ENCODE assay signal across 8 cellular contexts in genomic region chr12:109713187-109713984, GRCh38. TPM values are rescaled to one million over a fixed set of nuclear protein-coding genes. Genes with fewer than 3 reads are reported as not detected.
DNase-seq lines count a peak whose midpoint lies in the region; ATAC-seq and TF ChIP-seq lines count a peak whose summit lies in the region.

Gene FAM222A (plus strand): TSS chr12:109713825. CDS start chr12:109744147, 30,322 bp downstream.

- H3K27ac Mint-ChIP-seq in activated B cell treated with CpG ODN at 0.5 μM for 24 hours (no peak within 1 kb of the TSS), immature natural killer cell (no peak within 1 kb of the TSS)

- intact Hi-C loops in activated B cell treated with CpG ODN at 0.5 μM for 24 hours (cut with micrococcal nuclease): loop anchor here (1.0 to 10.0 kb wide), 10 partner anchors 116 to 1951 kb away; partner anchors contain the start of genes ATP2A2, GIT2, GLTP and ISCU

- H3K4me1 Mint-ChIP-seq in activated B cell treated with CpG ODN at 0.5 μM for 24 hours (peaks cover 12% of the 10 kb centered on the region), immature natural killer cell (peaks cover 0 to 1% of the 10 kb centered on the region in 2 donors)

- DNase-seq in AG08396 (ENCODE audit: low spot score): peak; percentile 99
- DNase-seq in NCI-H226: peak; percentile 91
- DNase-seq in activated B cell treated with CpG ODN at 0.5 μM for 24 hours: peak; percentile 96
- DNase-seq in central memory CD4-positive, alpha-beta T cell: peak; percentile 98
- DNase-seq in immature natural killer cell: peak; percentile 98 to 99 (median 98)
- peak; percentile 94 for DNase-seq in smooth muscle cell of the brain vasculature (ENCODE audit: low read depth, low spot score)

- H3K4me3 Mint-ChIP-seq in activated B cell treated with CpG ODN at 0.5 μM for 24 hours: peak within 1 kb of the TSS; percentile 80
- peak within 1 kb of the TSS; percentile 56 to 78 (median 60) for H3K4me3 Mint-ChIP-seq in immature natural killer cell

- H3K9me3 Mint-ChIP-seq in activated B cell treated with CpG ODN at 0.5 μM for 24 hours: no peaks in the 10 kb centered on the region
- no peaks in the 10 kb centered on the region for H3K9me3 Mint-ChIP-seq in immature natural killer cell

- in situ Hi-C loops in GM18951 (cut with MboI; ENCODE audit: low sequenced_read_pairs, unreplicated experiment): no loop called here

- TF ChIP-seq CTCF in activated B cell treated with CpG ODN at 0.5 μM for 24 hours (IDR thresholded peaks at IDR 0.05): no peak

- ATAC-seq in HG03175 (IDR thresholded peaks at IDR 0.05; ENCODE audit: unreplicated experiment) (peak; percentile 88), activated B cell treated with CpG ODN at 0.5 μM for 24 hours (ENCODE audit: low read depth) (peak; percentile 85)

- POLR2A ChIA-PET in activated B cell treated with CpG ODN at 0.5 μM for 24 hours (lab: Charles Lee): no interaction called here

- no peaks in the 10 kb centered on the region for H3K36me3 Mint-ChIP-seq in activated B cell treated with CpG ODN at 0.5 μM for 24 hours (ENCODE audit: low read depth)
- H3K36me3 Mint-ChIP-seq in immature natural killer cell: no peaks in the 10 kb centered on the region

- peak; percentile 72 for TF ChIP-seq POLR2A in GM18951 (IDR thresholded peaks at IDR 0.05; ENCODE audit: extremely low read depth, insufficient read depth, insufficient read length)

- CTCF ChIA-PET in activated B cell treated with CpG ODN at 0.5 μM for 24 hours (lab: Charles Lee): interaction anchor here (1.0 kb wide), 1 partner anchor 116 kb away, joined by 4 read pairs; no protein-coding TSS in a partner anchor

- H3K27me3 Mint-ChIP-seq in activated B cell treated with CpG ODN at 0.5 μM for 24 hours (peaks cover 23% of the 10 kb centered on the region), immature natural killer cell (ENCODE audit: low read depth in 3 of 3) (peaks cover 9 to 18% (median 9%) of the 10 kb centered on the region in 3 donors)

RNA-seq across cellular contexts. Expression of gene FAM222A, which starts in this region (rescaled TPM):
- total RNA-seq in activated B cell treated with CpG ODN at 0.5 μM for 24 hours: 0.73 and 1.6 TPM in 2 replicates
- under 1 TPM in 2 of 3 donors, not detected in 1; 0.20 to 0.49 TPM for polyA plus RNA-seq in immature natural killer cell

Comparison
In these comparisons a context has a peak if more than half of its experiments do, and no peak if none do; other contexts are left out.
1. Peak in every context shown above with its lines: DNase-seq and ATAC-seq.
2. Peak in DNase-seq in immature natural killer cell; RNA of the gene not detected or under 1 TPM.